In the genomic region with DNA sequence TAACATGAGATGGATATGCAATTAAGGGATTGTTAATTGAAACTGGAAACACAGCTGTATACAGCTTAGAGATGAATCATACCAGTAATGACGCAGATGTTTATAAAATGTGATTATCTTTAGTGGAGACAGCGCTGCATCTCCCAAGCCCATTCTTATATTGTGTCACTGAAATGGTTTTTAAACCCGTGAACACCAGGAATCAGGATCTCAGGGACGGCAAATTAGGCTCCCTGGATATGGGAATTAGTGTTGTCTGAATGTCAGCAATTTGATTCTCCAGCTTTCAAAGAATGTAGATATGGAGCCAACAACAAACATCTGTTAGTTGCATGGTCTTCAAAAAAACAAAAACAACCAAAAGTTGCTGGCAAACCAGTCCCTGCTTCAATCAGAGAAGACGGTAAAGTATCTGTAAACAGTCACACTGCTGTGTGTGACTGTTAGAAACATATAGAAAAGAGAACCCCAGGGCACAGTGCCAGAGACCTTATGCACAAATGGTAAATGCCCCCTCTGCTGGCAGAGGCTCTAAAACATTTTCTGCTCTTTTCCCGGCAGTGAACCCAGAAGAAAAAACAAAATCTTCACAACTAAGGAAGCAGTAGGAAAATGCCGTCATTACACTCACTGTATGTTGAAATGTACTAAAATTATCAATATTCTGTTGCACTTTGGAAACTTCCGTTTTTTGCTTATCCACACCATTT, we compare ENCODE assay signal across 8 cellular contexts.
DNase-seq lines count a peak whose midpoint lies in the region; ATAC-seq and TF ChIP-seq lines count a peak whose summit lies in the region.

No MANE protein-coding gene starts in this region.

- POLR2A ChIA-PET in AG04449 (lab: Yijun Ruan, JAX) = no interaction called here

- TF ChIP-seq CTCF in AG04449 (IDR thresholded peaks at IDR 0.05; ENCODE audit: insufficient read depth, low read length, missing control alignments) (peak; percentile 20), GM12875 (IDR thresholded peaks at IDR 0.05; ENCODE audit: borderline replicate concordance, insufficient read depth, low read depth, low read length) (peak; percentile 25; the same call in 1 of the 2 replicates)

- CTCF ChIA-PET in AG04449 (lab: Yijun Ruan, JAX) = interaction anchor here (0.7 to 3.7 kb wide), 11 partner anchors 9 to 387 kb away, joined by 3 to 21 read pairs (median 4); no protein-coding TSS in a partner anchor

- no peak for ATAC-seq in GM18858 (IDR thresholded peaks at IDR 0.05; ENCODE audit: unreplicated experiment)

- in situ Hi-C loops in T47D (cut with HindIII; ENCODE audit: low pct_unique_long_range_greater_than_20kb, low sequenced_read_pairs) = no loop called here

- DNase-seq in AG04449 (ENCODE audit: low read depth, low spot score) = no peak
- DNase-seq in NCI-H510A (lab: John Stamatoyannopoulos, UW) = peak; percentile 19
- DNase-seq in T47D (ENCODE audit: low read depth in 1 of 2, low spot score in 1 of 2) = peak; percentile 2 to 65
- DNase-seq in medulla oblongata (ENCODE audit: extremely low spot score) = peak; percentile 13
- DNase-seq in occipital lobe (lab: John Stamatoyannopoulos, UW) = no peak
- DNase-seq in stimulated activated CD4-positive, alpha-beta T cell treated with anti-CD3 and anti-CD28 coated beads, Interleukin-2, amount 100 ng/mL, for 48 hours = no peak

- H3K4me3 ChIP-seq in AG04449 (ENCODE audit: low read depth, low read length) (no peak overlapping the region), GM12875 (ENCODE audit: low read depth, low read length) (no peak overlapping the region)

Comparison
In these comparisons a context has a peak if more than half of its experiments do, and no peak if none do; other contexts are left out.
1. DNase-seq: peak in NCI-H510A (single experiment), T47D (2 of 2) and medulla oblongata (single experiment); none in AG04449 (single experiment), occipital lobe (single experiment) and stimulated activated CD4-positive, alpha-beta T cell treated with anti-CD3 and anti-CD28 coated beads, Interleukin-2, amount 100 ng/mL, for 48 hours (0 of 2).